8 cellular contexts compared by ENCODE assay signal in the genomic region with DNA sequence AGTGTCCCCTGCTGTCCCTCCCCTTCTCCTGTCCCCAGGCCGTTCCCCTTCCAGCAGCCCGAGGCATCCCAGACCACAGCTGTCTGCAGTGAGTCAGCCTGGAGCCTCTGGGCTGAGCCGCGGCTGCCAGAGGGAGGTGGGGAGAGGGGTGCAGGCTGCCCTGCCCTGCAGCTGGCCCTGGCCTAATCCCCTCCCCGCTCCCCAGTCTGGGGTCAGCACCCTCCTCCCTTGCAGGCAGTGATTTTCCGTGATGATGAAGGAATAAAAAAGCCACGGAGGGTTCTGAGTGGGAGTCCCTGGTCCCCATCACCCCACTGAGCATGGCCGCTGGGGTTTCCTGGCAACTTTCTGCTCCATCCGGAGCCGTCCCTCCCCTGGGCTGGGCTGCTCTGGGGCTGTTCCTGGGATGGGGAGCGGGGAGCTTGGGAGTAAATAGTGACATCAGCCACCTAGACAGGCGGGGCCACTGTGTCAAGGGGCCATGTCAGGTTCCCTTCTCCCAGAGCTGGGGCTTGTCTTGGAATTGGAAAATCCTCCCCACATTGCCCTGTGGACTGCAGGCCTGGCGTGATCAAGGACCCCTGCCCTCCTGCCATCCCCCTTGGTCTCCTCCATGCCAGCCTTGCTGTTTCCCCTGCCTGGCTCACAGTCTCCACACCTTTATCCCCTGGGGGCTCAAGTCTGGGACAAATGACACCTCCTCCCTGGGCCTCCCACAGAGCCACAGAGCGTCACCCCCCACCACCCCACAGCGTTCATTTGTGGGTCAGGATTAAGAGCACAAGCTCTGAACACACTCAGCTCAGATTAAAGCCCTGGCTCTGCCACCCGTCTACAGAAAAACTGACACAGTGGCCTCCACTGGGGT. TPM values are rescaled to one million over a fixed set of nuclear protein-coding genes. Genes with fewer than 3 reads are reported as not detected.
DNase-seq lines count a peak whose midpoint lies in the region; ATAC-seq and TF ChIP-seq lines count a peak whose summit lies in the region.

No MANE protein-coding gene starts in this region.

- intact Hi-C loops in lower lobe of right lung (cut with DNase I) = loop anchor here (5.0 kb wide), 1 partner anchor 63 kb away; no protein-coding TSS in a partner anchor
- intact Hi-C loops in upper lobe of right lung (cut with DNase I) = no loop called here

- peaks cover 60% of the 10 kb centered on the region for H3K4me1 ChIP-seq in lower lobe of right lung
- H3K4me1 ChIP-seq in upper lobe of right lung = peaks cover 49% of the 10 kb centered on the region

- H3K36me3 ChIP-seq in lower lobe of right lung = no peaks in the 10 kb centered on the region
- no peaks in the 10 kb centered on the region for H3K36me3 ChIP-seq in upper lobe of right lung

- no peaks in the 10 kb centered on the region for H3K27me3 ChIP-seq in lower lobe of right lung (ENCODE audit: low read depth)
- H3K27me3 ChIP-seq in upper lobe of right lung = no peaks in the 10 kb centered on the region

- TF ChIP-seq CTCF in coronary artery (IDR thresholded peaks at IDR 0.05) (no peak), lower lobe of right lung (IDR thresholded peaks at IDR 0.05) (no peak), upper lobe of right lung (IDR thresholded peaks at IDR 0.05) (no peak)

- peak overlapping the region; percentile 58 for H3K4me3 ChIP-seq in coronary artery
- H3K4me3 ChIP-seq in lower lobe of right lung = no peak overlapping the region
- peak overlapping the region; percentile 32 for H3K4me3 ChIP-seq in upper lobe of right lung

- H3K9me3 ChIP-seq in lower lobe of right lung (no peaks in the 10 kb centered on the region), upper lobe of right lung (no peaks in the 10 kb centered on the region)

- peak overlapping the region; percentile 85 to 96 for H3K27ac ChIP-seq in coronary artery
- H3K27ac ChIP-seq in lower lobe of right lung = peak overlapping the region; percentile 77
- peak overlapping the region; percentile 84 for H3K27ac ChIP-seq in upper lobe of right lung

- DNase-seq in Daoy (ENCODE audit: low read depth) (peak; percentile 90), NCI-H82 treated with DMSO at 0.1 percent for 48 hours (lab: John Stamatoyannopoulos, UW; ENCODE audit: unreplicated experiment) (peak; percentile 2), coronary artery (ENCODE audit: low spot score) (peak; percentile 92), lower lobe of right lung (peak; percentile 61), upper lobe of right lung (peak; percentile 72), GM19238 (ENCODE audit: insufficient read length, low spot score) (no peak)

- ATAC-seq in lower lobe of right lung (peak; percentile 18 to 33), upper lobe of right lung (peak; percentile 24), HG03139 (IDR thresholded peaks at IDR 0.05; ENCODE audit: unreplicated experiment) (no peak), GM21529 (IDR thresholded peaks at IDR 0.05; ENCODE audit: unreplicated experiment) (no peak)

RNA-seq across cellular contexts. Expression of a gene that starts 16.7 kb away (rescaled TPM):
- 54.7 and 94.6 TPM in 2 replicates for total RNA-seq in Daoy (2014; rRNA removed; shearing (Covaris generic))
- total RNA-seq in lower lobe of right lung (1.8 TPM), upper lobe of right lung (1.1 TPM)

RNA-seq across cellular contexts. Expression of a gene that starts 49.6 kb away (rescaled TPM):
- total RNA-seq in Daoy (2014; rRNA removed; shearing (Covaris generic)) = 68.3 and 72.5 TPM in 2 replicates
- total RNA-seq in lower lobe of right lung (147 TPM), upper lobe of right lung (242 TPM)

RNA-seq across cellular contexts. Expression of a gene that starts 58.5 kb away (rescaled TPM):
- total RNA-seq in Daoy (2014; rRNA removed; shearing (Covaris generic)) = 49.0 and 75.1 TPM in 2 replicates
- 191 TPM for total RNA-seq in lower lobe of right lung
- 268 TPM for total RNA-seq in upper lobe of right lung

Comparison
In these comparisons a context has a peak if more than half of its experiments do, and no peak if none do; other contexts are left out.
1. ATAC-seq: peak in lower lobe of right lung (2 of 2) and upper lobe of right lung (single experiment); none in HG03139 (single experiment) and GM21529 (single experiment).
2. RNA of a gene that starts 16.7 kb away (total RNA-seq): 54.7 to 94.6 TPM in Daoy; 1.8 TPM in lower lobe of right lung (single experiment) and 1.1 TPM in upper lobe of right lung (single experiment); every median in the first group is over 10 times any median in the second.
3. Peak in every context shown above with its lines, with median percentiles within 50 percentile points of each other: H3K27ac ChIP-seq.